Comparison of ENCODE assay signal across 21 cellular contexts in genomic region chr11:19697721-19698121, GRCh38. TPM values are rescaled to one million over a fixed set of nuclear protein-coding genes. Genes with fewer than 3 reads are reported as not detected.
A peak's percentile ranks its signal among the peaks of the same experiment; 100 is the strongest.
DNase-seq lines count a peak whose midpoint lies in the region; ATAC-seq, FAIRE-seq and TF ChIP-seq lines count a peak whose summit lies in the region.
"Had no signal": no experiment of that assay in that cellular context is flagged by ENCODE, and none has a peak within 500 bp of the region (broad histone marks: within the 10 kb centered on the region; RNA-seq: fewer than 3 reads in every experiment).

No MANE protein-coding gene starts in this region.

- no peak for TF ChIP-seq CTCF in Panc1 (IDR thresholded peaks at IDR 0.05)
- TF ChIP-seq CTCF in H1 (IDR thresholded peaks at IDR 0.05; ENCODE audit: control extremely low read depth in 1 of 3, insufficient read depth in 1 of 3, low read depth in 1 of 3, low read length in 3 of 3) = no peak
- no peak for TF ChIP-seq CTCF in gastrocnemius medialis (IDR thresholded peaks at IDR 0.05 in 4 of 5, conservative IDR thresholded peaks at IDR 0.05 in 1 of 5)

- H4K91ac ChIP-seq in H1 (replicated peaks; ENCODE audit: insufficient read length, low read length) = peak overlapping the region; percentile 13

- no peak overlapping the region for H4K5ac ChIP-seq in H1 (ENCODE audit: insufficient read length, low read depth, low read length)

- no peak for TF ChIP-seq EP300 in H1 (IDR thresholded peaks at IDR 0.05; ENCODE audit: borderline replicate concordance in 1 of 2, low read depth in 2 of 2, low read length in 2 of 2)

- H3K4me2 ChIP-seq in H1 (ENCODE audit: insufficient read depth in 1 of 2, low read depth in 2 of 2, low read length in 2 of 2) = peak overlapping the region; percentile 25 to 45

- 53% methylated on average over 4 of the region's 4 CpGs; no CpG with 5 or more reads in 1 of the 2 experiments for WGBS in H1 (ENCODE audit: extremely low coverage in 1 of 2, insufficient coverage in 1 of 2, insufficient read length in 1 of 2, insufficient replicate concordance in 2 of 2, low coverage in 1 of 2, low lambda C conversion rate in 2 of 2, missing lambda C conversion rate in 1 of 2), 2 experiments

- intact Hi-C loops in Panc1 (cut with micrococcal nuclease; ENCODE audit: unreplicated experiment) (no loop called here), gastrocnemius medialis (cut with DNase I; ENCODE audit: low total_unique reads) (loop anchor here (1.0 to 10.0 kb wide), 3 partner anchors 69 to 690 kb away; partner anchors contain the start of gene PRMT3)

- peak overlapping the region; percentile 26; the same call in 1 of the 2 replicates for H3K18ac ChIP-seq in H1 (ENCODE audit: extremely low read depth, low read length)

- no peaks in the 10 kb centered on the region for H3K9me3 ChIP-seq in Panc1 (ENCODE audit: control insufficient read depth, insufficient read depth, low read depth, low read length)
- no peaks in the 10 kb centered on the region for H3K9me3 ChIP-seq in H1 (ENCODE audit: insufficient read depth in 2 of 2, low read depth in 1 of 2, low read length in 1 of 2)
- H3K9me3 ChIP-seq in iPS-18c (ENCODE audit: control insufficient read depth, insufficient read depth, low read length) = no peaks in the 10 kb centered on the region
- H3K9me3 ChIP-seq in gastrocnemius medialis = no peaks in the 10 kb centered on the region
- H3K9me3 ChIP-seq: tibial nerve had no signal

- no peak overlapping the region for H3K23ac ChIP-seq in H1 (ENCODE audit: insufficient read length)

- H2BK15ac ChIP-seq in H1 (ENCODE audit: low read length) = peak overlapping the region; percentile 61; the same call in 1 of the 2 replicates

- no peak overlapping the region for H3K56ac ChIP-seq in H1 (replicated peaks; ENCODE audit: insufficient read length, low read depth, low read length)

- H3K4me3 ChIP-seq in Panc1 (ENCODE audit: low read depth in 2 of 2, low read length in 2 of 2) (no peak overlapping the region), H1 (ENCODE audit: extremely low read depth in 1 of 4, insufficient read depth in 2 of 4, low read depth in 3 of 4, low read length in 4 of 4) (no peak overlapping the region), iPS-18c (ENCODE audit: insufficient read depth, low read depth, low read length) (peak overlapping the region; percentile 22; the same call in 1 of the 2 replicates), gastrocnemius medialis (no peak overlapping the region)
- H3K4me3 ChIP-seq: tibial nerve had no signal

- DNase-seq in Panc1 (ENCODE audit: low read depth, low spot score) = no peak
- no peak for DNase-seq in H1 (ENCODE audit: low read depth in 1 of 2, low spot score in 2 of 2)
- peak in 1 of 2 donors; percentile 35 for DNase-seq in gastrocnemius medialis
- DNase-seq in HTR-8/SVneo (ENCODE audit: insufficient read length, low spot score) = no peak
- DNase-seq in COLO668 (lab: John Stamatoyannopoulos, UW; ENCODE audit: unreplicated experiment) = no peak
- no peak for DNase-seq in AG08395 (ENCODE audit: low spot score)
- DNase-seq: activated CD8-positive, alpha-beta memory T cell treated with anti-CD3 and anti-CD28 coated beads, Interleukin-2, amount 50 U/mL, for 48 hours; activated naive CD4-positive, alpha-beta T cell; AML-193; amniotic stem cell; effector memory CD8-positive, alpha-beta T cell; NCI-H1930; NCI-H526 treated with DMSO at 0.1 percent for 48 hours; SHP77 treated with DMSO at 0.1 percent for 48 hours; stimulated activated CD4-positive, alpha-beta T cell treated with anti-CD3 and anti-CD28 coated beads, Interleukin-15, amount 100 ng/mL, for 24 hours had no signal

- no peak for TF ChIP-seq RAD21 in H1 (IDR thresholded peaks at IDR 0.05 in 1 of 2, conservative IDR thresholded peaks at IDR 0.05 in 1 of 2; ENCODE audit: low read depth in 2 of 2, low read length in 2 of 2)

- peak overlapping the region; percentile 84 for H2BK20ac ChIP-seq in H1 (ENCODE audit: low read length)

- no peak for TF ChIP-seq POLR2A in H1 (IDR thresholded peaks at IDR 0.05; ENCODE audit: control extremely low read depth in 1 of 2, low read depth in 2 of 2, low read length in 2 of 2)
- no peak for TF ChIP-seq POLR2A in gastrocnemius medialis (IDR thresholded peaks at IDR 0.05)

- peak overlapping the region; percentile 22; the same call in 1 of the 2 replicates for H2BK5ac ChIP-seq in H1 (ENCODE audit: low read depth, low read length)

- H2AK5ac ChIP-seq in H1 (ENCODE audit: low read depth, low read length) = no peak overlapping the region

- H3K27ac ChIP-seq in Panc1 (ENCODE audit: low read length) = no peak overlapping the region
- H3K27ac ChIP-seq in H1 (ENCODE audit: low read depth, low read length) = 0 out of 2 replicates have a peak overlapping the region, but pooled peaks have one; percentile 27
- peak overlapping the region; percentile 4 to 72 (median 60) for H3K27ac ChIP-seq in gastrocnemius medialis
- H3K27ac ChIP-seq: tibial nerve had no signal

- FAIRE-seq in H1 (lab: Jason Lieb, UNC) = peak; percentile 7
- FAIRE-seq in HTR-8/SVneo (lab: Jason Lieb, UNC) = no peak
- FAIRE-seq: GM18507, keratinocyte had no signal

- H3K4me1 ChIP-seq in Panc1 (ENCODE audit: control insufficient read depth, insufficient read depth, low read length) (no peaks in the 10 kb centered on the region), H1 (replicated peaks in 1 of 4; ENCODE audit: control insufficient read depth in 3 of 4, insufficient read depth in 4 of 4, low read length in 3 of 4) (peaks cover 0 to 11% (median 6%) of the 10 kb centered on the region in 4 experiments; a peak in 5 of 7 replicates), gastrocnemius medialis (peaks cover 39 to 40% of the 10 kb centered on the region in 2 donors)

- no peaks in the 10 kb centered on the region for H4K20me1 ChIP-seq in H1 (replicated peaks in 1 of 2; ENCODE audit: control insufficient read depth in 1 of 2, insufficient read depth in 2 of 2, low read length in 2 of 2)

- H3K23me2 ChIP-seq in H1 (ENCODE audit: low read depth, low read length) = no peaks in the 10 kb centered on the region

- no peak overlapping the region for H3K9ac ChIP-seq in H1 (replicated peaks in 1 of 4; ENCODE audit: extremely low read depth in 1 of 4, low read depth in 3 of 4, low read length in 3 of 4)

- H3K79me2 ChIP-seq in H1 (ENCODE audit: control insufficient read depth in 1 of 2, insufficient read depth in 2 of 2, low read length in 2 of 2) = no peaks in the 10 kb centered on the region

- H3K36me3 ChIP-seq in Panc1 (ENCODE audit: control insufficient read depth, insufficient read depth, low read length) = no peaks in the 10 kb centered on the region
- no peaks in the 10 kb centered on the region for H3K36me3 ChIP-seq in H1 (ENCODE audit: control insufficient read depth in 2 of 4, insufficient read depth in 4 of 4, low read length in 3 of 4)
- H3K36me3 ChIP-seq in gastrocnemius medialis = no peaks in the 10 kb centered on the region
- H3K36me3 ChIP-seq: tibial nerve had no signal

- in situ Hi-C loops in Panc1 (cut with HindIII; ENCODE audit: low pct_unique_long_range_greater_than_20kb, low sequenced_read_pairs) (no loop called here), gastrocnemius medialis (cut with MboI; ENCODE audit: low sequenced_read_pairs in 4 of 4) (no loop called here)

- no peaks in the 10 kb centered on the region for H3K27me3 ChIP-seq in Panc1 (ENCODE audit: control insufficient read depth, insufficient read depth, low read length)
- H3K27me3 ChIP-seq in H1 (replicated peaks in 1 of 4; ENCODE audit: control insufficient read depth in 3 of 4, extremely low read depth in 1 of 4, insufficient read depth in 3 of 4, low read length in 3 of 4) = no peaks in the 10 kb centered on the region; a peak in 1 of 7 replicates
- H3K27me3 ChIP-seq in gastrocnemius medialis = no peaks in the 10 kb centered on the region
- H3K27me3 ChIP-seq: tibial nerve had no signal

- no peak overlapping the region for H4K8ac ChIP-seq in H1 (ENCODE audit: extremely low read depth, insufficient read depth, low read length)

- POLR2A ChIA-PET in Panc1 (lab: Charles Lee) = no interaction called here
- POLR2A ChIA-PET in H1 (lab: Charles Lee; ENCODE audit: partially characterized antibody) = interaction anchor here (1.4 to 1.8 kb wide), 2 partner anchors 14 to 16 kb away, joined by 3 to 10 read pairs; partner anchors contain the start of gene NAV2

- H2AFZ ChIP-seq in H1 (ENCODE audit: low read length) = peak overlapping the region; percentile 19; the same call in 1 of the 2 replicates

- H2BK120ac ChIP-seq in H1 (replicated peaks; ENCODE audit: low read depth, low read length) = no peak overlapping the region

- no peaks in the 10 kb centered on the region for H3K79me1 ChIP-seq in H1 (ENCODE audit: low read depth, low read length)

- H3K4ac ChIP-seq in H1 (replicated peaks; ENCODE audit: insufficient read length, low read depth, low read length) = no peak overlapping the region

- CTCF ChIA-PET in Panc1 (lab: Charles Lee) (no interaction called here), H1 (lab: Charles Lee; ENCODE audit: partially characterized antibody) (interaction anchor here (0.7 to 3.4 kb wide), 11 partner anchors 15 to 621 kb away, joined by 3 to 16 read pairs (median 3); no protein-coding TSS in a partner anchor)

- BruUV-seq in Panc1 (replicated peaks; lab: Mats Ljungman, UMichigan) = no TSS peak

- no peak overlapping the region for H3K14ac ChIP-seq in H1 (ENCODE audit: insufficient read length)

- H2BK12ac ChIP-seq in H1 (ENCODE audit: low read depth, low read length) = peak overlapping the region; percentile 63

- peak; percentile 44; the same call in 1 of the 2 replicates for ATAC-seq in Panc1
- no peak for ATAC-seq in gastrocnemius medialis
- ATAC-seq in GM21528 (IDR thresholded peaks at IDR 0.05; ENCODE audit: low FRiP score, unreplicated experiment) = no peak
- ATAC-seq: effector memory CD8-positive, alpha-beta T cell; stimulated activated effector memory CD8-positive, alpha-beta T cell treated with anti-CD3 and anti-CD28 coated beads, Interleukin-12 subunit alpha, Interleukin-12 subunit beta, amount 100 ng/mL, for 72 hours had no signal

TF ChIP-seq in H1, 55 proteins besides CTCF, POLR2A, EP300 and RAD21 (continues in another document):
- 0 out of 2 replicates have a peak, but pooled peaks have one; percentile 14 for TF ChIP-seq MAX (IDR thresholded peaks at IDR 0.05)

RNA-seq across cellular contexts. Expression of gene NAV2, which starts 14.9 kb away (rescaled TPM):
- 22.7 TPM for total RNA-seq in Panc1 (2021; ENCODE audit: unreplicated experiment)
- polyA plus RNA-seq in Panc1 (2012; ENCODE audit: insufficient read length) = 5.9 TPM
- 66.9 and 73.6 TPM in 2 replicates for total RNA-seq in H1 (2021; fragmentation: NEBNext Ultra II Directional; extraction: Animal tissue kit (Norgen Biotek cat#: 25700))
- polyA plus RNA-seq in H1 (2011; rRNA removed) = 35.2 and 35.6 TPM in 2 replicates
- polyA plus RNA-seq in H1 (2011; cell fraction: cytosol; rRNA removed) = 21.6 TPM
- polyA plus RNA-seq in H1 (2011; cell fraction: nucleus; rRNA removed) = 81.7 TPM
- polyA plus RNA-seq in H1 (2012, experiment 1 of 2) = 40.1 to 57.0 TPM (median 50.4 TPM) in 4 replicates
- 6.8 TPM for polyA plus RNA-seq in H1 (2012, experiment 2 of 2)
- polyA plus RNA-seq in H1 (2013, experiment 1 of 2) = 20.8 TPM
- polyA plus RNA-seq in H1 (2013, experiment 2 of 2) = 18.0 TPM
- polyA minus RNA-seq in H1 (2011; rRNA and poly(A)+ RNA removed) = 96.9 and 105 TPM in 2 replicates
- 61.2 TPM for polyA minus RNA-seq in H1 (2011; cell fraction: cytosol; rRNA and poly(A)+ RNA removed)
- polyA minus RNA-seq in H1 (2011; cell fraction: nucleus; rRNA and poly(A)+ RNA removed) = 145 TPM
- total RNA-seq in gastrocnemius medialis = 1 to 10 TPM; 3.2 to 7.7 (median 5.5) TPM
